9 cellular contexts compared by ENCODE assay signal in the genomic region with DNA sequence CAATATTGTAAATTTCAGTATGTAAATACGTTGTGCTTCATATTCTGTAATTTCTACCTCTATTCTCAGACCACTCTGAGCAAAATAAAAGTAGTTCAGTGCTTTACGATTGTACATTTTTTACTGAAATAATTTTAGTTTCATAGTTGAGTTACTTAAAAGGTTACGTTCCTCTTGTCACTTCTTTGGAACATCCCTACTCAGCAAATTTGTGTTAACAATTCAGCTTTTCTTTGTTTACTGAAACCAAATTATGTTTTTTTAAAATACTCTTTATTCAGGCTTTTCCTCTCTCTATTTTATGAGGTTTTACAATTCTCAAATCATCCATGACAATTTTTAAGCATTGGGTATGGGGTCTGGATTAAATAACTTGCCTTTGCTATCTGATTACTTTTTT.
"Had no signal": no experiment of that assay in that cellular context is flagged by ENCODE, and none has a peak within 500 bp of the region (broad histone marks: within the 10 kb centered on the region; RNA-seq: fewer than 3 reads in every experiment).

No MANE protein-coding gene starts in this region.

- H3K4me2 ChIP-seq: KMS-11 had no signal

- H2AFZ ChIP-seq: GM23248 had no signal

- FAIRE-seq: HTR-8/SVneo had no signal

- H3K9me3 ChIP-seq: HAP-1 had no signal

- H3K9ac ChIP-seq: GM23248, KMS-11 had no signal

- H3K4me3 ChIP-seq: GM23248, HAP-1 had no signal

- H3K27ac ChIP-seq: KMS-11 had no signal

- DNase-seq: GM23248, GOT3, H7, Karpas-422, KBM-7 had no signal

- H3K4me1 ChIP-seq: HAP-1 had no signal

- ATAC-seq: HCT116 had no signal
